9 cellular contexts compared by ENCODE assay signal in genomic region chr19:17209126-17210036, GRCh38.
A peak's percentile ranks its signal among the peaks of the same experiment; 100 is the strongest.
DNase-seq lines count a peak whose midpoint lies in the region; ATAC-seq, FAIRE-seq and TF ChIP-seq lines count a peak whose summit lies in the region.
"Had no signal": no experiment of that assay in that cellular context is flagged by ENCODE, and none has a peak within 500 bp of the region (broad histone marks: within the 10 kb centered on the region; RNA-seq: fewer than 3 reads in every experiment).

No MANE protein-coding gene starts in this region.

- FAIRE-seq in GM18507 (lab: Jason Lieb, UNC): peak; percentile 80
- FAIRE-seq: colon had no signal

- peak; percentile 53 for ATAC-seq in SK-N-SH treated with all-trans-retinoic acid at 6 μM for 48 hours
- no peak for ATAC-seq in GM18907 (IDR thresholded peaks at IDR 0.05; ENCODE audit: unreplicated experiment)
- ATAC-seq in GM19452 (IDR thresholded peaks at IDR 0.05; ENCODE audit: unreplicated experiment): no peak
- no peak for ATAC-seq in HG03159 (IDR thresholded peaks at IDR 0.05; ENCODE audit: unreplicated experiment)

- DNase-seq in AG08396 (ENCODE audit: low spot score): peak; percentile 69
- DNase-seq in GM18507 (ENCODE audit: extremely low spot score, insufficient read length, low read depth): peak; percentile 54
- peak; percentile 11 for DNase-seq in effector CD8-positive, alpha-beta T cell (lab: John Stamatoyannopoulos, UW)
- DNase-seq in stimulated activated CD4-positive, alpha-beta T cell treated with anti-CD3 and anti-CD28 coated beads, Interleukin-4, amount 100 ng/mL, for 1 hour: peak; percentile 44

TF ChIP-seq in SK-N-SH treated with all-trans-retinoic acid at 6 μM for 48 hours, 23 proteins besides CTCF, POLR2A, EP300 and RAD21:
- no peak for TF ChIP-seq TOX (CRISPR knock-in tag; IDR thresholded peaks at IDR 0.05; ENCODE audit: borderline replicate concordance)

Comparison
In these comparisons a context has a peak if more than half of its experiments do, and no peak if none do; other contexts are left out.
1. DNase-seq: peak in every context shown above with its lines; median percentile 69 in AG08396; 54 in GM18507; 44 in stimulated activated CD4-positive, alpha-beta T cell treated with anti-CD3 and anti-CD28 coated beads, Interleukin-4, amount 100 ng/mL, for 1 hour; 11 in effector CD8-positive, alpha-beta T cell.